Comparison of ENCODE assay signal across 22 cellular contexts in genomic region chr9:133850161-133850560, GRCh38.
"Had no signal": no experiment of that assay in that cellular context is flagged by ENCODE, and none has a peak within 500 bp of the region (broad histone marks: within the 10 kb centered on the region; RNA-seq: fewer than 3 reads in every experiment).

No MANE protein-coding gene starts in this region.

- DNase-seq: activated CD4-positive, alpha-beta T cell treated with anti-CD3 and anti-CD28 coated beads for 4 hours; activated CD8-positive, alpha-beta memory T cell treated with anti-CD3 and anti-CD28 coated beads, Interleukin-2, amount 50 U/mL, for 4 hours; activated CD8-positive, alpha-beta T cell treated with anti-CD3 and anti-CD28 coated beads for 36 hours; activated gamma-delta T cell treated with Interleukin-2 at 50 U/mL for 16 hours; activated naive CD4-positive, alpha-beta T cell treated with anti-CD3 and anti-CD28 coated beads, Interleukin-2, amount 50 U/mL, for 16 hours; activated naive CD8-positive, alpha-beta T cell treated with anti-CD3 and anti-CD28 coated beads, Interleukin-2, amount 10 ng/mL, durations not matched to agents 7 days and 5 days; activated T-cell treated with anti-CD3 and anti-CD28 coated beads, Interleukin-2, amount 50 U/mL, for 72 hours; aorta; MV-4-11; NCI-H1092 treated with DMSO at 0.1 percent for 48 hours; NCI-H1417 treated with DMSO at 0.1 percent for 48 hours; NCI-H1694; NCI-H2029; NCI-H2107; NCI-H2171 treated with DMSO at 0.1 percent for 48 hours; NCI-H510A treated with DMSO at 0.1 percent for 48 hours; NCI-H69; Peyer's patch; T-helper 1 cell; WERI-Rb-1 had no signal

- H3K4me1 Mint-ChIP-seq: activated naive CD8-positive, alpha-beta T cell treated with anti-CD3 and anti-CD28 coated beads, Interleukin-2, amount 10 ng/mL, durations not matched to agents 7 days and 5 days had no signal

- H3K27me3 Mint-ChIP-seq: activated CD8-positive, alpha-beta T cell treated with anti-CD3 and anti-CD28 coated beads for 36 hours; activated naive CD8-positive, alpha-beta T cell treated with anti-CD3 and anti-CD28 coated beads, Interleukin-2, amount 10 ng/mL, durations not matched to agents 7 days and 5 days had no signal

- H3K4me3 Mint-ChIP-seq: activated CD8-positive, alpha-beta T cell treated with anti-CD3 and anti-CD28 coated beads for 36 hours; activated naive CD8-positive, alpha-beta T cell treated with anti-CD3 and anti-CD28 coated beads, Interleukin-2, amount 10 ng/mL, durations not matched to agents 7 days and 5 days; activated T-cell treated with anti-CD3 and anti-CD28 coated beads, Interleukin-2, amount 50 U/mL, for 72 hours had no signal

- H3K9me3 Mint-ChIP-seq: activated CD8-positive, alpha-beta T cell treated with anti-CD3 and anti-CD28 coated beads for 36 hours; activated naive CD8-positive, alpha-beta T cell treated with anti-CD3 and anti-CD28 coated beads, Interleukin-2, amount 10 ng/mL, durations not matched to agents 7 days and 5 days; activated T-cell treated with anti-CD3 and anti-CD28 coated beads, Interleukin-2, amount 50 U/mL, for 72 hours; activated T-helper 2 cell treated with anti-CD3 and anti-CD28 coated beads, Interferon-gamma antibody, Interleukin-2, Interleukin-4, amounts not matched to agents 10 μg/mL and 5 μg/mL and 100 μg/mL, durations not matched to agents 14 hours and 24 hours and 36 hours had no signal

- H3K36me3 Mint-ChIP-seq: activated naive CD8-positive, alpha-beta T cell treated with anti-CD3 and anti-CD28 coated beads, Interleukin-2, amount 10 ng/mL, durations not matched to agents 7 days and 5 days had no signal

- H3K27ac Mint-ChIP-seq: activated CD8-positive, alpha-beta T cell treated with anti-CD3 and anti-CD28 coated beads for 36 hours; activated naive CD8-positive, alpha-beta T cell treated with anti-CD3 and anti-CD28 coated beads, Interleukin-2, amount 10 ng/mL, durations not matched to agents 7 days and 5 days; activated T-cell treated with anti-CD3 and anti-CD28 coated beads, Interleukin-2, amount 50 U/mL, for 72 hours; activated T-helper 2 cell treated with anti-CD3 and anti-CD28 coated beads, Interferon-gamma antibody, Interleukin-2, Interleukin-4, amounts not matched to agents 10 μg/mL and 5 μg/mL and 100 μg/mL, durations not matched to agents 14 hours and 24 hours and 36 hours had no signal

- ATAC-seq: activated CD4-positive, CD25-positive, alpha-beta regulatory T cell treated with anti-CD3 and anti-CD28 coated beads, Interleukin-2, amount 50 U/mL, for 24 hours; activated CD8-positive, alpha-beta T cell treated with anti-CD3 and anti-CD28 coated beads for 36 hours; activated T-cell treated with anti-CD3 and anti-CD28 coated beads, Interleukin-2, amount 50 U/mL, for 72 hours had no signal
